11 cellular contexts compared by ENCODE assay signal in genomic region chr10:47031251-47031952, GRCh38.
DNase-seq lines count a peak whose midpoint lies in the region; ATAC-seq lines count a peak whose summit lies in the region.
"Had no signal": no experiment of that assay in that cellular context is flagged by ENCODE, and none has a peak within 500 bp of the region (broad histone marks: within the 10 kb centered on the region; RNA-seq: fewer than 3 reads in every experiment).

No MANE protein-coding gene starts in this region.

- intact Hi-C loops in activated CD4-positive, alpha-beta T cell treated with anti-CD3 and anti-CD28 coated beads for 36 hours (cut with DNase I, micrococcal nuclease), result no loop called here
- intact Hi-C loops in cardiac septum (cut with DNase I), result no loop called here

- no peaks in the 10 kb centered on the region for H3K4me1 Mint-ChIP-seq in activated CD4-positive, alpha-beta T cell treated with anti-CD3 and anti-CD28 coated beads for 36 hours
- H3K4me1 Mint-ChIP-seq: stimulated activated memory B cell treated with anti-CD40 and anti-IgM and Interleukin-4, amounts not matched to agents 10 μg/mL and 1 μg/mL and 100 μg/mL, for 72 hours had no signal

- H3K9ac ChIP-seq in subcutaneous abdominal adipose tissue (ENCODE audit: low read length in 5 of 5), result no peak overlapping the region
- H3K9ac ChIP-seq: BLaER1 had no signal

- DNase-seq in activated CD4-positive, alpha-beta T cell treated with anti-CD3 and anti-CD28 coated beads for 36 hours, result no peak
- no peak for DNase-seq in activated CD4-positive, alpha-beta T cell treated with anti-CD3 and anti-CD28 coated beads for 1 hour
- DNase-seq in OCI-M1 (lab: John Stamatoyannopoulos, UW), result peak; percentile 64
- DNase-seq in cardiac septum (ENCODE audit: low spot score), result peak; percentile 74
- DNase-seq in putamen (ENCODE audit: low spot score), result no peak
- no peak for DNase-seq in germinal center (ENCODE audit: low spot score)
- DNase-seq: NCI-H2227 treated with DMSO at 0.1 percent for 48 hours had no signal

- POLR2A ChIA-PET in activated CD4-positive, alpha-beta T cell treated with anti-CD3 and anti-CD28 coated beads for 36 hours (lab: Charles Lee), result no interaction called here

- ATAC-seq in activated CD4-positive, alpha-beta T cell treated with anti-CD3 and anti-CD28 coated beads for 36 hours, result peak; percentile 39
- no peak for ATAC-seq in GM18867 (IDR thresholded peaks at IDR 0.05; ENCODE audit: unreplicated experiment)
- ATAC-seq: stimulated activated memory B cell treated with anti-CD40 and anti-IgM and Interleukin-4, amounts not matched to agents 10 μg/mL and 1 μg/mL and 100 μg/mL, for 72 hours had no signal

- peak overlapping the region; percentile 67 for H3K27ac ChIP-seq in subcutaneous abdominal adipose tissue (ENCODE audit: low read depth, low read length)
- H3K27ac ChIP-seq: BLaER1 had no signal

- no peak overlapping the region for H3K27ac Mint-ChIP-seq in activated CD4-positive, alpha-beta T cell treated with anti-CD3 and anti-CD28 coated beads for 36 hours
- H3K27ac Mint-ChIP-seq: stimulated activated memory B cell treated with anti-CD40 and anti-IgM and Interleukin-4, amounts not matched to agents 10 μg/mL and 1 μg/mL and 100 μg/mL, for 72 hours had no signal

- no peaks in the 10 kb centered on the region for H3K27me3 Mint-ChIP-seq in activated CD4-positive, alpha-beta T cell treated with anti-CD3 and anti-CD28 coated beads for 36 hours

- H3K9me3 ChIP-seq in subcutaneous abdominal adipose tissue (ENCODE audit: control insufficient read depth in 5 of 5, low read length in 5 of 5), result no peaks in the 10 kb centered on the region
- H3K9me3 ChIP-seq: BLaER1 had no signal

- CTCF ChIA-PET in activated CD4-positive, alpha-beta T cell treated with anti-CD3 and anti-CD28 coated beads for 36 hours (lab: Charles Lee), result interaction anchor here (0.6 to 1.4 kb wide), 3 partner anchors 9 to 954 kb away, joined by 3 to 7 read pairs (median 3); no protein-coding TSS in a partner anchor

- peaks cover 0 to 10% (median 0%) of the 10 kb centered on the region in 5 donors for H3K27me3 ChIP-seq in subcutaneous abdominal adipose tissue (ENCODE audit: control insufficient read depth in 5 of 5, insufficient read depth in 4 of 5, low read length in 5 of 5)
- H3K27me3 ChIP-seq: BLaER1 had no signal

- H3K9me3 Mint-ChIP-seq in activated CD4-positive, alpha-beta T cell treated with anti-CD3 and anti-CD28 coated beads for 36 hours (ENCODE audit: low read depth), result no peaks in the 10 kb centered on the region
- H3K9me3 Mint-ChIP-seq: stimulated activated memory B cell treated with anti-CD40 and anti-IgM and Interleukin-4, amounts not matched to agents 10 μg/mL and 1 μg/mL and 100 μg/mL, for 72 hours had no signal

- peaks cover 4 to 26% (median 14%) of the 10 kb centered on the region in 5 donors for H3K4me1 ChIP-seq in subcutaneous abdominal adipose tissue (ENCODE audit: control insufficient read depth in 5 of 5, insufficient read depth in 5 of 5, low read length in 5 of 5)

- no peaks in the 10 kb centered on the region for H3K36me3 Mint-ChIP-seq in activated CD4-positive, alpha-beta T cell treated with anti-CD3 and anti-CD28 coated beads for 36 hours (ENCODE audit: low read depth)
- H3K36me3 Mint-ChIP-seq: stimulated activated memory B cell treated with anti-CD40 and anti-IgM and Interleukin-4, amounts not matched to agents 10 μg/mL and 1 μg/mL and 100 μg/mL, for 72 hours had no signal

- no peak overlapping the region for H3K4me3 Mint-ChIP-seq in activated CD4-positive, alpha-beta T cell treated with anti-CD3 and anti-CD28 coated beads for 36 hours
- H3K4me3 Mint-ChIP-seq: stimulated activated memory B cell treated with anti-CD40 and anti-IgM and Interleukin-4, amounts not matched to agents 10 μg/mL and 1 μg/mL and 100 μg/mL, for 72 hours had no signal

- no peak overlapping the region for H3K4me3 ChIP-seq in subcutaneous abdominal adipose tissue (ENCODE audit: low read depth in 1 of 5, low read length in 5 of 5)
- H3K4me3 ChIP-seq: BLaER1 had no signal

- H3K36me3 ChIP-seq in subcutaneous abdominal adipose tissue (ENCODE audit: control insufficient read depth in 5 of 5, insufficient read depth in 5 of 5, low read length in 5 of 5), result no peaks in the 10 kb centered on the region
- H3K36me3 ChIP-seq: BLaER1 had no signal

Comparison
In these comparisons a context has a peak if more than half of its experiments do, and no peak if none do; other contexts are left out.
1. DNase-seq: peak in OCI-M1 (single experiment) and cardiac septum (single experiment); none in activated CD4-positive, alpha-beta T cell treated with anti-CD3 and anti-CD28 coated beads for 36 hours (single experiment), activated CD4-positive, alpha-beta T cell treated with anti-CD3 and anti-CD28 coated beads for 1 hour (single experiment), putamen (single experiment) and germinal center (single experiment).